In the genomic region with DNA sequence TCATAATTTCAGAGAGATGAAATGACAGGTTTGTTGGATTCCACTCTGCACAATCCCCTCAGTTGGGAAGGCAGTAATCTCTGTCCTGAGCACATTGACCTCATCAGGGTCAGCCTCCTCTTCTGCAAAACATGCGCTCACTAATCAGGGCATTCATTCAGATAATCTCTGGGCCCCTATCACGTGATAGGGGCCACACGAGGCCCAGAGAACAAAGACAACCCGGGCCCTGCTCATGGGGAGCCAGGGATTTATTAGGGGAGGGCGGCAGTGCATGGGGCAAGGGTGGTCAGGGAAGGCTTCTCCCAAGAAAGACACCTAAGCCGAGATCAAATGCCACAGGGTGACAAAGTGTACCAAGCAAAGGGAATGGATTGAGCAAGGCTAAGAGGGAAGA, we compare ENCODE assay signal across 8 cellular contexts. TPM values are rescaled to one million over a fixed set of nuclear protein-coding genes. Genes with fewer than 3 reads are reported as not detected.
DNase-seq lines count a peak whose midpoint lies in the region; ATAC-seq and TF ChIP-seq lines count a peak whose summit lies in the region.

No MANE protein-coding gene starts in this region.

- H3K27me3 ChIP-seq in CD4-positive, CD25-positive, alpha-beta regulatory T cell (ENCODE audit: control insufficient read depth, insufficient read depth, low read length) = no peaks in the 10 kb centered on the region
- H3K27me3 ChIP-seq in OCI-LY1 (ENCODE audit: insufficient read depth, low read length) = no peaks in the 10 kb centered on the region
- H3K27me3 ChIP-seq in effector memory CD4-positive, alpha-beta T cell (replicated peaks; ENCODE audit: control insufficient read depth, insufficient read depth, low read length, poor library complexity, severe bottlenecking) = no peaks in the 10 kb centered on the region

- H3K79me2 ChIP-seq in OCI-LY1 (ENCODE audit: insufficient read depth, low read length) = peaks cover 43% of the 10 kb centered on the region

- H2AFZ ChIP-seq in OCI-LY1 (ENCODE audit: low read length) = no peak overlapping the region

- H3K9me2 ChIP-seq in OCI-LY1 (ENCODE audit: low read depth, low read length) = no peaks in the 10 kb centered on the region

- no peaks in the 10 kb centered on the region for H3K27me3 Mint-ChIP-seq in CD4-positive, CD25-positive, alpha-beta regulatory T cell
- no peaks in the 10 kb centered on the region for H3K27me3 Mint-ChIP-seq in neural crest cell (ENCODE audit: low read depth)

- H3K9me3 ChIP-seq in CD4-positive, CD25-positive, alpha-beta regulatory T cell (ENCODE audit: control insufficient read depth in 2 of 2, low read length in 2 of 2) = no peaks in the 10 kb centered on the region
- H3K9me3 ChIP-seq in OCI-LY1 (ENCODE audit: low read length) = no peaks in the 10 kb centered on the region
- H3K9me3 ChIP-seq in effector memory CD4-positive, alpha-beta T cell (ENCODE audit: control insufficient read depth, low read length) = no peaks in the 10 kb centered on the region

- peaks cover 2% of the 10 kb centered on the region for H3K36me3 ChIP-seq in CD4-positive, CD25-positive, alpha-beta regulatory T cell (ENCODE audit: control insufficient read depth, insufficient read depth, low read length)
- peaks cover 35% of the 10 kb centered on the region; the same call in 1 of the 2 replicates for H3K36me3 ChIP-seq in OCI-LY1 (ENCODE audit: insufficient read depth, low read length)
- no peaks in the 10 kb centered on the region for H3K36me3 ChIP-seq in effector memory CD4-positive, alpha-beta T cell (ENCODE audit: control insufficient read depth, insufficient read depth, low read length)

- peak overlapping the region; percentile 92 for H3K27ac ChIP-seq in CD4-positive, CD25-positive, alpha-beta regulatory T cell (ENCODE audit: insufficient read depth, low read length, poor library complexity, severe bottlenecking)
- peak overlapping the region; percentile 60 for H3K27ac ChIP-seq in OCI-LY1 (ENCODE audit: low read depth, low read length, poor library complexity, severe bottlenecking)
- H3K27ac ChIP-seq in effector memory CD4-positive, alpha-beta T cell (ENCODE audit: insufficient read depth, low read length, poor library complexity, severe bottlenecking) = no peak overlapping the region

- H3K4me3 ChIP-seq in CD4-positive, CD25-positive, alpha-beta regulatory T cell (ENCODE audit: low read depth, low read length) = peak overlapping the region; percentile 92
- H3K4me3 ChIP-seq in OCI-LY1 (ENCODE audit: low read depth, low read length, poor library complexity, severe bottlenecking) = peak overlapping the region; percentile 83
- H3K4me3 ChIP-seq in effector memory CD4-positive, alpha-beta T cell (ENCODE audit: insufficient read depth, low read depth, low read length, poor library complexity, severe bottlenecking) = peak overlapping the region; percentile 68

- H3F3A ChIP-seq in OCI-LY1 (ENCODE audit: insufficient read depth, low read length) = no peaks in the 10 kb centered on the region

- no peaks in the 10 kb centered on the region for H4K20me1 ChIP-seq in OCI-LY1 (ENCODE audit: insufficient read depth, low read length)

- ATAC-seq in CD4-positive, CD25-positive, alpha-beta regulatory T cell (ENCODE audit: low read depth in 2 of 2) = no peak
- no peak for ATAC-seq in GM21619 (IDR thresholded peaks at IDR 0.05; ENCODE audit: unreplicated experiment)

- no peak for DNase-seq in CD4-positive, CD25-positive, alpha-beta regulatory T cell
- DNase-seq in effector memory CD4-positive, alpha-beta T cell = no peak
- DNase-seq in neural crest cell (ENCODE audit: low read depth, low spot score) (no peak), GM13976 (ENCODE audit: low spot score) (no peak), NCI-H774 (lab: John Stamatoyannopoulos, UW) (no peak), NCI-H526 (lab: John Stamatoyannopoulos, UW) (no peak)

- H3K4me1 ChIP-seq in CD4-positive, CD25-positive, alpha-beta regulatory T cell (ENCODE audit: control insufficient read depth, insufficient read depth, low read length, poor library complexity, severe bottlenecking) = peaks cover 73% of the 10 kb centered on the region
- peaks cover 53% of the 10 kb centered on the region for H3K4me1 ChIP-seq in OCI-LY1 (ENCODE audit: insufficient read depth, low read length, severe bottlenecking)
- peaks cover 60% of the 10 kb centered on the region for H3K4me1 ChIP-seq in effector memory CD4-positive, alpha-beta T cell (ENCODE audit: control insufficient read depth, insufficient read depth, low read length, poor library complexity, severe bottlenecking)

- TF ChIP-seq CTCF in OCI-LY1 (IDR thresholded peaks at IDR 0.05; ENCODE audit: low read length) (no peak), neural crest cell (conservative IDR thresholded peaks at IDR 0.05) (no peak), GM13976 (IDR thresholded peaks at IDR 0.05; ENCODE audit: borderline replicate concordance, control extremely low read depth, extremely low read depth, insufficient read depth, missing control alignments) (no peak)

- H3K4me1 Mint-ChIP-seq in CD4-positive, CD25-positive, alpha-beta regulatory T cell = peaks cover 26 to 80% (median 52%) of the 10 kb centered on the region in 4 donors
- peaks cover 27% of the 10 kb centered on the region for H3K4me1 Mint-ChIP-seq in neural crest cell

- peaks cover 16% of the 10 kb centered on the region for H3K36me3 Mint-ChIP-seq in CD4-positive, CD25-positive, alpha-beta regulatory T cell
- no peaks in the 10 kb centered on the region for H3K36me3 Mint-ChIP-seq in neural crest cell (ENCODE audit: low read depth)

- H3K27ac Mint-ChIP-seq in CD4-positive, CD25-positive, alpha-beta regulatory T cell = peak overlapping the region in 2 of 3 donors; percentile 92 to 96
- H3K27ac Mint-ChIP-seq in neural crest cell (ENCODE audit: unreplicated experiment) = no peak overlapping the region

- in situ Hi-C loops in GM13976 (cut with MboI; ENCODE audit: low sequenced_read_pairs, unreplicated experiment) = no loop called here

- H3K9ac ChIP-seq in OCI-LY1 (ENCODE audit: low read length) = peak overlapping the region; percentile 89

- H3K9me3 Mint-ChIP-seq in CD4-positive, CD25-positive, alpha-beta regulatory T cell = no peaks in the 10 kb centered on the region
- no peaks in the 10 kb centered on the region for H3K9me3 Mint-ChIP-seq in neural crest cell

- H3K4me3 Mint-ChIP-seq in CD4-positive, CD25-positive, alpha-beta regulatory T cell = peak overlapping the region; percentile 71 to 96 (median 90)
- peak overlapping the region; percentile 97 for H3K4me3 Mint-ChIP-seq in neural crest cell

- peak overlapping the region; percentile 96 for H3K4me2 ChIP-seq in OCI-LY1 (ENCODE audit: low read length)

RNA-seq across cellular contexts. Expression of gene TCTA, which starts 1.1 kb away (rescaled TPM):
- total RNA-seq in CD4-positive, CD25-positive, alpha-beta regulatory T cell = 27.6 TPM
- polyA plus RNA-seq in CD4-positive, CD25-positive, alpha-beta regulatory T cell = 10 to 100 TPM; 33.5 to 39.7 (median 34.1) TPM
- 9.6 and 12.4 TPM in 2 replicates for total RNA-seq in neural crest cell

RNA-seq across cellular contexts. Expression of gene RHOA, which starts 1.6 kb away (rescaled TPM):
- 319 TPM for total RNA-seq in CD4-positive, CD25-positive, alpha-beta regulatory T cell
- polyA plus RNA-seq in CD4-positive, CD25-positive, alpha-beta regulatory T cell = 100 to 1,000 TPM; 602 to 818 (median 680) TPM
- total RNA-seq in neural crest cell = 354 and 361 TPM in 2 replicates

RNA-seq across cellular contexts. Expression of gene AMT, which starts 8.9 kb away (rescaled TPM):
- total RNA-seq in CD4-positive, CD25-positive, alpha-beta regulatory T cell = 13.3 TPM
- 1 to 10 TPM in 1 of 4 donors, under 1 TPM in 3; 0.29 to 1.1 (median 0.54) TPM for polyA plus RNA-seq in CD4-positive, CD25-positive, alpha-beta regulatory T cell
- total RNA-seq in neural crest cell = 10.2 and 14.0 TPM in 2 replicates

RNA-seq across cellular contexts. Expression of gene NICN1, which starts 15.8 kb away (rescaled TPM):
- total RNA-seq in CD4-positive, CD25-positive, alpha-beta regulatory T cell = 18.7 TPM
- 1 to 10 TPM; 7.2 to 9.2 (median 8.4) TPM for polyA plus RNA-seq in CD4-positive, CD25-positive, alpha-beta regulatory T cell
- total RNA-seq in neural crest cell = 19.5 and 23.4 TPM in 2 replicates

RNA-seq across cellular contexts. Expression of gene GPX1, which starts 55.2 kb away (rescaled TPM):
- 74.1 TPM for total RNA-seq in CD4-positive, CD25-positive, alpha-beta regulatory T cell
- 100 to 1,000 TPM; 238 to 304 (median 244) TPM for polyA plus RNA-seq in CD4-positive, CD25-positive, alpha-beta regulatory T cell
- 165 and 172 TPM in 2 replicates for total RNA-seq in neural crest cell
